8 cellular contexts compared by ENCODE assay signal in the genomic region with DNA sequence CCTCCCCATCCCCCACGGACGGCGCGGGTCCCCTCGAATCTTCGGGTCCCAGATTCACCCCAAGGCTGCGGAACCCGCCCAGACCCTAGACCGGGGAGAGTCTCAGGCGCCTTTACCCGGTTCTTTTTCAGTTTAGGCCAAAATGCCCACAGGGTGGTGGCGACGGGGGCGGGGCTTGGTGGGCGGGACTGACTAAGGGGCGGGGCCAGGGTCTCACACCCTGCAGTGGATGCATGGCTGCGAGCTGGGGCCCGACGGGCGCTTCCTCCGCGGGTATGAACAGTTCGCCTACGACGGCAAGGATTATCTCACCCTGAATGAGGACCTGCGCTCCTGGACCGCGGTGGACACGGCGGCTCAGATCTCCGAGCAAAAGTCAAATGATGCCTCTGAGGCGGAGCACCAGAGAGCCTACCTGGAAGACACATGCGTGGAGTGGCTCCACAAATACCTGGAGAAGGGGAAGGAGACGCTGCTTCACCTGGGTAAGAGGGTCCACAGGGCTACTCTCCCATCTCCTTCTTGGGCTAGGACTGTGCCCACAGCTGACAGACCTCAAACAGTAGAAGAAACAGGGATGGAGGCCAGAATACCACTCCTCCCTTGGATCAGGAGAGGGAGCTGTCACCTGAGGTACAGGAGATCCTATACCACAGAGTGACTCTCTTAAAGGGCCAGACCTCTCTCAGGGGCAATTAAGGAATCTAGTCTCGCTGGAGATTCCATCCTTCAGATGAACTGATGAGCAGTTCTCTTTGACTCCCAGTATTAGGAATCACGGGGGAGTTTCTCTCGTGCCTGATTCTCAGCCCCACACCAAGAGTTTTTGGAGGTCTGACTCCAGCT. TPM values are rescaled to one million over a fixed set of nuclear protein-coding genes. Genes with fewer than 3 reads are reported as not detected.
DNase-seq lines count a peak whose midpoint lies in the region; ATAC-seq and TF ChIP-seq lines count a peak whose summit lies in the region.

No MANE protein-coding gene starts in this region.

- H3K27me3 ChIP-seq in SK-N-SH (ENCODE audit: insufficient read depth), result no peaks in the 10 kb centered on the region
- H3K27me3 ChIP-seq in upper lobe of left lung, result no peaks in the 10 kb centered on the region

- peak overlapping the region; percentile 94 for H3K9ac ChIP-seq in SK-N-SH

- H3K9me2 ChIP-seq in SK-N-SH, result no peaks in the 10 kb centered on the region

- DNase-seq in SK-N-SH (peak; percentile 71), head of caudate nucleus (peak in 27 of 42 donors; percentile 9 to 60 (median 25)), posterior vena cava (ENCODE audit: low spot score) (peak; percentile 93), upper lobe of left lung (peak; percentile 85 to 94), NCI-H187 treated with DMSO at 0.1 percent for 48 hours (lab: John Stamatoyannopoulos, UW) (no peak)
- peak; percentile 85 for DNase-seq in activated naive CD4-positive, alpha-beta T cell treated with anti-CD3 and anti-CD28 coated beads, Interleukin-2, amount 50 U/mL, for 16 hours

- no peak for TF ChIP-seq RAD21 in SK-N-SH (IDR thresholded peaks at IDR 0.05; ENCODE audit: low read length)

- TF ChIP-seq EP300 in SK-N-SH (IDR thresholded peaks at IDR 0.05; ENCODE audit: borderline replicate concordance in 1 of 2, low read depth in 1 of 2, low read length in 1 of 2), result no peak
- no peak for TF ChIP-seq EP300 in upper lobe of left lung (IDR thresholded peaks at IDR 0.05)

- 79% methylated on average over 6 of the region's 37 CpGs for WGBS in SK-N-SH (ENCODE audit: low lambda C conversion rate)
- WGBS in upper lobe of left lung, 2 donors, result 7 to 39% methylated on average over 4 to 27 of the region's 37 CpGs

- intact Hi-C loops in head of caudate nucleus (cut with DNase I) (no loop called here), posterior vena cava (cut with DNase I) (no loop called here)

- peaks cover 0 to 7% of the 10 kb centered on the region in 2 experiments; a peak in 1 of 4 replicates for H3K4me1 ChIP-seq in SK-N-SH (ENCODE audit: control insufficient read depth in 1 of 2, insufficient read depth in 2 of 2, low read depth in 1 of 2, low read length in 1 of 2)
- H3K4me1 ChIP-seq in upper lobe of left lung, result peaks cover 38 to 46% (median 43%) of the 10 kb centered on the region in 4 donors

- POLR2A ChIA-PET in SK-N-SH (lab: Yijun Ruan, JAX), result no interaction called here

- ATAC-seq in HG03159 (IDR thresholded peaks at IDR 0.05; ENCODE audit: unreplicated experiment) (peak; percentile 23), upper lobe of left lung (ENCODE audit: low FRiP score in 2 of 2) (peak; percentile 91 to 92)

- H4K20me1 ChIP-seq in SK-N-SH (ENCODE audit: insufficient read depth), result peaks cover 11% of the 10 kb centered on the region

- H3K4me2 ChIP-seq in SK-N-SH, result peak overlapping the region; percentile 90

- TF ChIP-seq POLR2A in GM10847 (IDR thresholded peaks at IDR 0.05; ENCODE audit: extremely low read depth, insufficient read length) (peak; percentile 38), upper lobe of left lung (IDR thresholded peaks at IDR 0.05) (no peak)

- H3K36me3 ChIP-seq in SK-N-SH (replicated peaks in 1 of 2; ENCODE audit: control insufficient read depth in 1 of 2, insufficient read depth in 2 of 2, low read length in 1 of 2) (peaks cover 10 to 21% of the 10 kb centered on the region in 2 experiments), upper lobe of left lung (peaks cover 28 to 44% (median 38%) of the 10 kb centered on the region in 4 donors)

- H2AFZ ChIP-seq in SK-N-SH (ENCODE audit: low read depth), result peak overlapping the region; percentile 80; the same call in 1 of the 2 replicates

- CTCF ChIA-PET in SK-N-SH (lab: Yijun Ruan, JAX), result interaction anchor here (0.8 to 5.3 kb wide), 6 partner anchors 8 to 55 kb away, joined by 3 to 18 read pairs (median 3); no protein-coding TSS in a partner anchor

- H3F3A ChIP-seq in SK-N-SH (replicated peaks; ENCODE audit: insufficient read depth), result peaks cover 13% of the 10 kb centered on the region

- peaks cover 18% of the 10 kb centered on the region for H3K79me2 ChIP-seq in SK-N-SH (ENCODE audit: insufficient read depth)

- H3K27ac ChIP-seq in SK-N-SH (ENCODE audit: low read depth in 2 of 2, low read length in 1 of 2) (peak overlapping the region; percentile 60 to 94; a peak in 2 of 4 replicates), upper lobe of left lung (peak overlapping the region; percentile 98 to 100 (median 98))

- H3K9me3 ChIP-seq in SK-N-SH (no peaks in the 10 kb centered on the region), upper lobe of left lung (no peaks in the 10 kb centered on the region)

- no peak for TF ChIP-seq CTCF in SK-N-SH (IDR thresholded peaks at IDR 0.05)
- no peak for TF ChIP-seq CTCF in upper lobe of left lung (IDR thresholded peaks at IDR 0.05)

- H3K4me3 ChIP-seq in SK-N-SH (ENCODE audit: low read depth in 2 of 2, low read length in 1 of 2) (peak overlapping the region; percentile 85 to 90), upper lobe of left lung (peak overlapping the region; percentile 73 to 90 (median 82))

TF ChIP-seq in SK-N-SH, 30 proteins besides CTCF, POLR2A, EP300 and RAD21:
- TF ChIP-seq POLR2AphosphoS5 (IDR thresholded peaks at IDR 0.05; ENCODE audit: low read depth, low read length), result no peak
- TF ChIP-seq RCOR1 (IDR thresholded peaks at IDR 0.05; ENCODE audit: low read length), result no peak
- TF ChIP-seq EZH2phosphoT487 (IDR thresholded peaks at IDR 0.05; ENCODE audit: borderline replicate concordance, low read depth), result no peak
- TF ChIP-seq CHD2 (IDR thresholded peaks at IDR 0.05; ENCODE audit: low read length, partially characterized antibody), result no peak
- TF ChIP-seq, protein P1, sequence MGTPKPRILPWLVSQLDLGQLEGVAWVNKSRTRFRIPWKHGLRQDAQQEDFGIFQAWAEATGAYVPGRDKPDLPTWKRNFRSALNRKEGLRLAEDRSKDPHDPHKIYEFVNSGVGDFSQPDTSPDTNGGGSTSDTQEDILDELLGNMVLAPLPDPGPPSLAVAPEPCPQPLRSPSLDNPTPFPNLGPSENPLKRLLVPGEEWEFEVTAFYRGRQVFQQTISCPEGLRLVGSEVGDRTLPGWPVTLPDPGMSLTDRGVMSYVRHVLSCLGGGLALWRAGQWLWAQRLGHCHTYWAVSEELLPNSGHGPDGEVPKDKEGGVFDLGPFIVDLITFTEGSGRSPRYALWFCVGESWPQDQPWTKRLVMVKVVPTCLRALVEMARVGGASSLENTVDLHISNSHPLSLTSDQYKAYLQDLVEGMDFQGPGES (IDR thresholded peaks at IDR 0.05; ENCODE audit: low read depth, low read length), result no peak
- no peak for TF ChIP-seq NFIC (IDR thresholded peaks at IDR 0.05; ENCODE audit: borderline replicate concordance)
- TF ChIP-seq, protein P2, sequence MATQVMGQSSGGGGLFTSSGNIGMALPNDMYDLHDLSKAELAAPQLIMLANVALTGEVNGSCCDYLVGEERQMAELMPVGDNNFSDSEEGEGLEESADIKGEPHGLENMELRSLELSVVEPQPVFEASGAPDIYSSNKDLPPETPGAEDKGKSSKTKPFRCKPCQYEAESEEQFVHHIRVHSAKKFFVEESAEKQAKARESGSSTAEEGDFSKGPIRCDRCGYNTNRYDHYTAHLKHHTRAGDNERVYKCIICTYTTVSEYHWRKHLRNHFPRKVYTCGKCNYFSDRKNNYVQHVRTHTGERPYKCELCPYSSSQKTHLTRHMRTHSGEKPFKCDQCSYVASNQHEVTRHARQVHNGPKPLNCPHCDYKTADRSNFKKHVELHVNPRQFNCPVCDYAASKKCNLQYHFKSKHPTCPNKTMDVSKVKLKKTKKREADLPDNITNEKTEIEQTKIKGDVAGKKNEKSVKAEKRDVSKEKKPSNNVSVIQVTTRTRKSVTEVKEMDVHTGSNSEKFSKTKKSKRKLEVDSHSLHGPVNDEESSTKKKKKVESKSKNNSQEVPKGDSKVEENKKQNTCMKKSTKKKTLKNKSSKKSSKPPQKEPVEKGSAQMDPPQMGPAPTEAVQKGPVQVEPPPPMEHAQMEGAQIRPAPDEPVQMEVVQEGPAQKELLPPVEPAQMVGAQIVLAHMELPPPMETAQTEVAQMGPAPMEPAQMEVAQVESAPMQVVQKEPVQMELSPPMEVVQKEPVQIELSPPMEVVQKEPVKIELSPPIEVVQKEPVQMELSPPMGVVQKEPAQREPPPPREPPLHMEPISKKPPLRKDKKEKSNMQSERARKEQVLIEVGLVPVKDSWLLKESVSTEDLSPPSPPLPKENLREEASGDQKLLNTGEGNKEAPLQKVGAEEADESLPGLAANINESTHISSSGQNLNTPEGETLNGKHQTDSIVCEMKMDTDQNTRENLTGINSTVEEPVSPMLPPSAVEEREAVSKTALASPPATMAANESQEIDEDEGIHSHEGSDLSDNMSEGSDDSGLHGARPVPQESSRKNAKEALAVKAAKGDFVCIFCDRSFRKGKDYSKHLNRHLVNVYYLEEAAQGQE (IDR thresholded peaks at IDR 0.05; ENCODE audit: low read depth, low read length), result no peak
- no peak for TF ChIP-seq PBX3 (IDR thresholded peaks at IDR 0.05)
- TF ChIP-seq, protein P3, sequence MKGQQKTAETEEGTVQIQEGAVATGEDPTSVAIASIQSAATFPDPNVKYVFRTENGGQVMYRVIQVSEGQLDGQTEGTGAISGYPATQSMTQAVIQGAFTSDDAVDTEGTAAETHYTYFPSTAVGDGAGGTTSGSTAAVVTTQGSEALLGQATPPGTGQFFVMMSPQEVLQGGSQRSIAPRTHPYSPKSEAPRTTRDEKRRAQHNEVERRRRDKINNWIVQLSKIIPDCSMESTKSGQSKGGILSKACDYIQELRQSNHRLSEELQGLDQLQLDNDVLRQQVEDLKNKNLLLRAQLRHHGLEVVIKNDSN (IDR thresholded peaks at IDR 0.05; ENCODE audit: borderline replicate concordance, low read depth), result no peak
- TF ChIP-seq FOXM1 (IDR thresholded peaks at IDR 0.05; ENCODE audit: low read depth), result no peak

RNA-seq across cellular contexts. Expression of gene HLA-E, which starts 0.9 kb away (rescaled TPM):
- 90.9 and 99.7 TPM in 2 replicates for polyA plus RNA-seq in SK-N-SH (2012; rRNA removed)
- polyA plus RNA-seq in SK-N-SH (2012; cell fraction: cytosol; rRNA removed), result 67.6 and 75.1 TPM in 2 replicates
- 86.7 and 92.9 TPM in 2 replicates for polyA plus RNA-seq in SK-N-SH (2012; cell fraction: nucleus; rRNA removed)
- total RNA-seq in posterior vena cava, result 100 to 1,000 TPM; 304 to 327 TPM
- 1,000 to 10,000 TPM in 2 of 6 donors, 100 to 1,000 TPM in 4; 553 to 1,296 (median 975) TPM for total RNA-seq in upper lobe of left lung
